ENCODE assay signal across 8 cellular contexts in genomic region chr19:1438035-1438932, GRCh38. TPM values are rescaled to one million over a fixed set of nuclear protein-coding genes. Genes with fewer than 3 reads are reported as not detected.
DNase-seq lines count a peak whose midpoint lies in the region; ATAC-seq lines count a peak whose summit lies in the region.

RPS15 (plus strand) TSS chr19:1438396; CDS start chr19:1438426, 30 bp downstream.

- H3K27ac ChIP-seq in effector memory CD4-positive, alpha-beta T cell (ENCODE audit: insufficient read depth, low read length, poor library complexity, severe bottlenecking): peak within 1 kb of the TSS; percentile 90

- DNase-seq in CMK (ENCODE audit: low read depth) (peak; percentile 93), HT1080 (ENCODE audit: low read depth) (peak; percentile 89), memory B cell (ENCODE audit: low spot score in 2 of 2) (peak; percentile 96 to 97)
- peak; percentile 89 for DNase-seq in NK-92 treated with Interleukin-12 subunit alpha and Interleukin-12 subunit beta, amount 100 ng/mL, for 24 hours (lab: John Stamatoyannopoulos, UW)
- DNase-seq in activated CD8-positive, alpha-beta memory T cell treated with anti-CD3 and anti-CD28 coated beads for 24 hours: peak; percentile 98
- peak; percentile 89 to 94 (median 93) for DNase-seq in effector memory CD4-positive, alpha-beta T cell
- peak; percentile 94 for DNase-seq in stimulated activated CD8-positive, alpha-beta memory T cell treated with anti-CD3 and anti-CD28 coated beads, Interleukin-12 subunit alpha, Interleukin-12 subunit beta, amount 100 ng/mL, for 1 hour (ENCODE audit: low read depth)

- peak within 1 kb of the TSS; percentile 98 for H3K27ac Mint-ChIP-seq in memory B cell

- peaks cover 15% of the 10 kb centered on the region for H3K4me1 ChIP-seq in effector memory CD4-positive, alpha-beta T cell (ENCODE audit: control insufficient read depth, insufficient read depth, low read length, poor library complexity, severe bottlenecking)

- H3K9me3 Mint-ChIP-seq in memory B cell: no peaks in the 10 kb centered on the region

- H3K4me3 ChIP-seq in effector memory CD4-positive, alpha-beta T cell (ENCODE audit: insufficient read depth, low read depth, low read length, poor library complexity, severe bottlenecking): peak within 1 kb of the TSS; percentile 98

- no peaks in the 10 kb centered on the region for H3K27me3 ChIP-seq in effector memory CD4-positive, alpha-beta T cell (replicated peaks; ENCODE audit: control insufficient read depth, insufficient read depth, low read length, poor library complexity, severe bottlenecking)

- peaks cover 55% of the 10 kb centered on the region for H3K36me3 ChIP-seq in effector memory CD4-positive, alpha-beta T cell (ENCODE audit: control insufficient read depth, insufficient read depth, low read length)

- no peaks in the 10 kb centered on the region for H3K27me3 Mint-ChIP-seq in memory B cell

- H3K4me3 Mint-ChIP-seq in memory B cell: peak within 1 kb of the TSS; percentile 100

- H3K4me1 Mint-ChIP-seq in memory B cell: peaks cover 9% of the 10 kb centered on the region

- H3K36me3 Mint-ChIP-seq in memory B cell: peaks cover 16% of the 10 kb centered on the region

- no peaks in the 10 kb centered on the region for H3K9me3 ChIP-seq in effector memory CD4-positive, alpha-beta T cell (ENCODE audit: control insufficient read depth, low read length)

- ATAC-seq in GM19467 (IDR thresholded peaks at IDR 0.05; ENCODE audit: unreplicated experiment) (peak; percentile 86), memory B cell (ENCODE audit: low read depth) (peak; percentile 86)

RNA-seq across cellular contexts. Expression of gene RPS15, which starts in this region (rescaled TPM):
- total RNA-seq in HT1080 (2014; rRNA removed; shearing (Covaris generic)): 1,915 and 2,084 TPM in 2 replicates
- polyA plus RNA-seq in HT1080 (2015; cell fraction: cytosol; rRNA removed): 3,318 and 4,982 TPM in 2 replicates
- 1,116 and 1,557 TPM in 2 replicates for polyA plus RNA-seq in HT1080 (2015; cell fraction: nucleus; rRNA removed)

Comparison
In these comparisons a context has a peak if more than half of its experiments do, and no peak if none do; other contexts are left out.
1. Peak in every context shown above with its lines: DNase-seq, ATAC-seq, H3K4me3 ChIP-seq and H3K27ac ChIP-seq.